9 cellular contexts compared by ENCODE assay signal in the genomic region with DNA sequence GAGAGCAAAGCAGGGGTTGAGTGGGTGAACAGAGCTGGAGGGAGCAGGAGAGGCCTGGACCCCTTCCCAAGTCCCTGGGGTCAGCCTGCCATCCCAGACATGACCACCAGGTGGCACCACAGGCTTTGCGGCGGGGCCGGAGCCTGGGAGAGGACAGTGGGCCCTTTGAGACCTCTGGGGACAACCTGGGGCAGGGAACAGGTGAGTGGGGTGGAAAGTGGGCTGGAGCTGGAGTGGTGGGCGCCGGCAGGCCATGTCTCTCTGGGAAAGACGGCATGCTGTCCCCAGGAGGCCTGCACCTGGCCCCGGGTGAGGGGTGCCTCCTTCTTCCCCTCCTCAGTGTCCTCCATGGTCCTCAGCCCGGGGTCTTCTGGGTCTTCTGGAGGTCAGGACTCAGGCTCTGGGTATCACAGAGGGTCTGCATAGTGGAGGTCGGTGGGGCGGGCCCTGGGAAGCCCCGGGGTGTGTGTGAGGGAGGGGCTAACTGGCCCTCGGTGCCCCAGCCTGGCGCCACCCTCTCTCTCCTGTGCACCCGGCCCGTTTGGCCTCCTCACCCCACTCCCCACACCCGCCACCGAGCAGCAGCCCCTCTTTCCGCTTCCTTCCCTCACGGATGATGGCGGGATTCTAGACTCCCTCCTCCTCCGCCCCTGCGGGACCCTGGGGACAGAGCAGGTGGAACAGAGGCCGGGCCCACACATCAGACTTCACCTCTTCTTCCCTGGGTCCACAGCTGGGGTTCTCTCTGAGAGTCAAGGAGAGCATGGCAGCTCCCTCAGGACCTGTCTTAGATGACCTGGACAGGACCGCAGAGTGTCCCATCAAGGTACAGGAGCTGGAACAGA. TPM values are rescaled to one million over a fixed set of nuclear protein-coding genes. Genes with fewer than 3 reads are reported as not detected.
DNase-seq lines count a peak whose midpoint lies in the region; ATAC-seq and TF ChIP-seq lines count a peak whose summit lies in the region.
"Had no signal": no experiment of that assay in that cellular context is flagged by ENCODE, and none has a peak within 500 bp of the region (broad histone marks: within the 10 kb centered on the region; RNA-seq: fewer than 3 reads in every experiment).

No MANE protein-coding gene starts in this region.

- H3K27me3 Mint-ChIP-seq in CD8-positive, alpha-beta memory T cell = peaks cover 1 to 10% of the 10 kb centered on the region in 2 donors

- RAD21 ChIA-PET in HCT116 (lab: Charles Lee; ENCODE audit: low non-redundant PET in 1 of 2, low total read pairs in 2 of 2, uncharacterized antibody in 2 of 2, unreplicated experiment in 2 of 2) = interaction anchor here (0.6 to 2.2 kb wide), 7 partner anchors 53 to 107 kb away, joined by 3 to 10 read pairs (median 3); no protein-coding TSS in a partner anchor

- H3K79me2 ChIP-seq in HCT116 (ENCODE audit: insufficient read depth, low read length) = no peaks in the 10 kb centered on the region

- no peak overlapping the region for H2AFZ ChIP-seq in HCT116 (ENCODE audit: low read depth, low read length, poor library complexity, severe bottlenecking)

- DNase-seq in CD8-positive, alpha-beta memory T cell = peak; percentile 21 to 63 (median 36)
- DNase-seq in HCT116 (ENCODE audit: low read depth, low spot score) (peak; percentile 27), SJCRH30 (peak; percentile 75 to 82), heart left ventricle (peak in 4 of 5 donors; percentile 44 to 83 (median 56)), retina (peak; percentile 88)
- peak; percentile 66 for DNase-seq in activated naive CD4-positive, alpha-beta T cell treated with Interleukin-2 at 50 U/mL for 16 hours

- H3K4me3 ChIP-seq in CD8-positive, alpha-beta memory T cell (ENCODE audit: low read length) = no peak overlapping the region
- H3K4me3 ChIP-seq in HCT116 (replicated peaks in 1 of 2; ENCODE audit: low read depth in 1 of 2, low read length in 2 of 2) = no peak overlapping the region
- no peak overlapping the region for H3K4me3 ChIP-seq in SJCRH30
- no peak overlapping the region for H3K4me3 ChIP-seq in heart left ventricle

- no peaks in the 10 kb centered on the region for H3K36me3 ChIP-seq in CD8-positive, alpha-beta memory T cell (ENCODE audit: insufficient read depth, low read length)
- H3K36me3 ChIP-seq in HCT116 (ENCODE audit: control insufficient read depth in 1 of 2, insufficient read depth in 2 of 2, low read length in 2 of 2) (no peaks in the 10 kb centered on the region), SJCRH30 (no peaks in the 10 kb centered on the region), heart left ventricle (no peaks in the 10 kb centered on the region)

- H3K9ac ChIP-seq in HCT116 (ENCODE audit: low read length) = no peak overlapping the region

- CTCF ChIA-PET in CD8-positive, alpha-beta memory T cell (lab: Charles Lee) = interaction anchor here (0.8 to 2.1 kb wide), 4 partner anchors 8 to 150 kb away, joined by 3 to 6 read pairs (median 4); no protein-coding TSS in a partner anchor
- CTCF ChIA-PET in HCT116 (lab: Charles Lee) = interaction anchor here (0.7 to 2.2 kb wide), 8 partner anchors 8 to 181 kb away, joined by 3 to 31 read pairs (median 4); no protein-coding TSS in a partner anchor

- no peaks in the 10 kb centered on the region for H3K36me3 Mint-ChIP-seq in CD8-positive, alpha-beta memory T cell

- H3K27me3 ChIP-seq in CD8-positive, alpha-beta memory T cell (ENCODE audit: insufficient read depth, low read length, poor library complexity, severe bottlenecking) = no peaks in the 10 kb centered on the region
- H3K27me3 ChIP-seq in HCT116 (ENCODE audit: insufficient read depth, low read length) = no peaks in the 10 kb centered on the region
- no peaks in the 10 kb centered on the region for H3K27me3 ChIP-seq in SJCRH30
- H3K27me3 ChIP-seq in heart left ventricle = peaks cover 0 to 8% (median 6%) of the 10 kb centered on the region in 9 donors

- no peak overlapping the region for H3K27ac ChIP-seq in CD8-positive, alpha-beta memory T cell (ENCODE audit: low read depth, low read length)
- H3K27ac ChIP-seq in HCT116 (ENCODE audit: low read depth, low read length) (no peak overlapping the region; the same call in 1 of the 2 replicates), SJCRH30 (no peak overlapping the region), heart left ventricle (no peak overlapping the region)

- peak; percentile 100 for TF ChIP-seq RAD21 in HCT116 (IDR thresholded peaks at IDR 0.05; ENCODE audit: low read depth)

- TF ChIP-seq CTCF in HCT116 (IDR thresholded peaks at IDR 0.05 in 2 of 3, conservative IDR thresholded peaks at IDR 0.05 in 1 of 3; ENCODE audit: borderline replicate concordance in 1 of 3, insufficient read depth in 1 of 3, low read depth in 2 of 3, low read length in 2 of 3) = peak; percentile 96 to 97 (median 97)
- TF ChIP-seq CTCF in heart left ventricle (IDR thresholded peaks at IDR 0.05) = peak; percentile 90 to 98 (median 96)

- no peaks in the 10 kb centered on the region for H3K9me3 ChIP-seq in CD8-positive, alpha-beta memory T cell (ENCODE audit: low read length)
- no peaks in the 10 kb centered on the region for H3K9me3 ChIP-seq in HCT116 (ENCODE audit: control insufficient read depth in 1 of 2, insufficient read depth in 1 of 2, low read depth in 1 of 2, low read length in 2 of 2)
- H3K9me3 ChIP-seq in SJCRH30 (replicated peaks) = no peaks in the 10 kb centered on the region
- no peaks in the 10 kb centered on the region for H3K9me3 ChIP-seq in heart left ventricle

- POLR2A ChIA-PET in CD8-positive, alpha-beta memory T cell (lab: Charles Lee) = no interaction called here
- POLR2A ChIA-PET in HCT116 (lab: Charles Lee) = no interaction called here

- no peaks in the 10 kb centered on the region for H3K4me1 Mint-ChIP-seq in CD8-positive, alpha-beta memory T cell

- TF ChIP-seq POLR2A in HCT116 (IDR thresholded peaks at IDR 0.05; ENCODE audit: borderline replicate concordance, extremely low read depth, insufficient read depth, insufficient read length) (no peak), heart left ventricle (IDR thresholded peaks at IDR 0.05) (no peak)

- H3K9me3 Mint-ChIP-seq in CD8-positive, alpha-beta memory T cell = no peaks in the 10 kb centered on the region

- H3K4me2 ChIP-seq in HCT116 (ENCODE audit: low read length) = no peak overlapping the region

- BruUV-seq in HCT116 (replicated peaks; lab: Mats Ljungman, UMichigan) = no TSS peak

- no peak overlapping the region for H3K27ac Mint-ChIP-seq in CD8-positive, alpha-beta memory T cell

- H3K9me2 ChIP-seq in HCT116 (ENCODE audit: insufficient read depth) = no peaks in the 10 kb centered on the region

- peak; percentile 84 for ATAC-seq in HCT116
- peak; percentile 50 to 85 (median 72) for ATAC-seq in heart left ventricle
- no peak for ATAC-seq in HG03135 (IDR thresholded peaks at IDR 0.05; ENCODE audit: unreplicated experiment)
- ATAC-seq in GM21381 (IDR thresholded peaks at IDR 0.05; ENCODE audit: unreplicated experiment) = no peak

- intact Hi-C loops in HCT116 (cut with micrococcal nuclease) = loop anchor here (1.0 kb wide), 3 partner anchors 54 to 106 kb away; no protein-coding TSS in a partner anchor
- intact Hi-C loops in heart left ventricle (cut with DNase I) = loop anchor here (1.0 to 10.0 kb wide), 13 partner anchors 87 to 262 kb away; no protein-coding TSS in a partner anchor

- H3K4me1 ChIP-seq in CD8-positive, alpha-beta memory T cell (ENCODE audit: insufficient read depth, low read length) = no peaks in the 10 kb centered on the region
- peaks cover 7 to 11% of the 10 kb centered on the region in 2 experiments; a peak in 3 of 4 replicates for H3K4me1 ChIP-seq in HCT116 (ENCODE audit: control insufficient read depth in 1 of 2, insufficient read depth in 2 of 2, low read length in 2 of 2)
- 0 out of 2 replicates have a peak, but pooled peaks cover under 1% of the 10 kb centered on the region for H3K4me1 ChIP-seq in SJCRH30
- peaks cover 0 to 6% (median 4%) of the 10 kb centered on the region in 12 donors for H3K4me1 ChIP-seq in heart left ventricle

- 45 to 53% (median 51%) methylated on average over 19 to 24 of the region's 24 CpGs for WGBS in heart left ventricle, 4 donors

- no peaks in the 10 kb centered on the region for H4K20me1 ChIP-seq in HCT116 (ENCODE audit: insufficient read depth)

- no peak overlapping the region for H3K4me3 Mint-ChIP-seq in CD8-positive, alpha-beta memory T cell

TF ChIP-seq in HCT116, 20 proteins besides CTCF, POLR2A, EP300 and RAD21 (continues in another document):
- TF ChIP-seq MAX (IDR thresholded peaks at IDR 0.05) = no peak
- no peak for TF ChIP-seq CEBPB (IDR thresholded peaks at IDR 0.05; ENCODE audit: low read depth)
- TF ChIP-seq SIN3A (IDR thresholded peaks at IDR 0.05; ENCODE audit: low read depth) = no peak
- TF ChIP-seq ZNF274 (IDR thresholded peaks at IDR 0.05; ENCODE audit: low read depth, low read length) = no peak
- no peak for TF ChIP-seq EZH2phosphoT487 (IDR thresholded peaks at IDR 0.05; ENCODE audit: borderline replicate concordance)

RNA-seq across cellular contexts. Expression of gene PKP1, which starts 28.5 kb away (rescaled TPM):
- not detected for total RNA-seq in CD8-positive, alpha-beta memory T cell
- polyA plus RNA-seq in CD8-positive, alpha-beta memory T cell = not detected
- total RNA-seq in HCT116 (2021; ENCODE audit: unreplicated experiment) (0.07 TPM), heart left ventricle (1 to 10 TPM in 1 of 9 donors, under 1 TPM in 6, not detected in 2; 0.09 to 1.6 (median 0.27) TPM)
- polyA plus RNA-seq in HCT116 (2012) = 0.01 and 0.07 TPM in 2 replicates
- not detected in 2 replicates for total RNA-seq in SJCRH30 (2014; rRNA removed; shearing (Covaris generic))
- under 1 TPM in 1 of 2 donors, not detected in 1; 0.62 TPM for polyA plus RNA-seq in heart left ventricle
- total RNA-seq: T-helper 1 cell treated with Interleukin-12 subunit alpha and Interleukin-12 subunit beta and Interleukin-4 antibody, amounts not matched to agents 30 ng/mL and 1 ng/mL, for 36 hours had no signal

Comparison
In these comparisons a context has a peak if more than half of its experiments do, and no peak if none do; other contexts are left out.
1. DNase-seq: peak in every context shown above with its lines; median percentile 88 in retina; 78 in SJCRH30; 66 in activated naive CD4-positive, alpha-beta T cell treated with Interleukin-2 at 50 U/mL for 16 hours; 56 in heart left ventricle; 36 in CD8-positive, alpha-beta memory T cell; 27 in HCT116.
2. ATAC-seq: peak in HCT116 (single experiment) and heart left ventricle (4 of 4); none in HG03135 (single experiment) and GM21381 (single experiment).